1 cellular context compared by ENCODE assay signal in genomic region chr7:70017371-70017770, GRCh38.
TF ChIP-seq lines count a peak whose summit lies in the region.

No MANE protein-coding gene starts in this region.

TF ChIP-seq in WTC11, 78 proteins besides CTCF, POLR2A, EP300 and RAD21 (continued from another document):
- TF ChIP-seq USF1 (CRISPR knock-in tag; IDR thresholded peaks at IDR 0.05) (no peak), OVOL2 (CRISPR knock-in tag; IDR thresholded peaks at IDR 0.05; ENCODE audit: borderline replicate concordance) (no peak), STAT6 (CRISPR knock-in tag; conservative IDR thresholded peaks at IDR 0.05; ENCODE audit: low read depth) (no peak)
